In genomic region chr6:143336446-143337152, GRCh38 we compare ENCODE assay signal across 1 cellular context.
TF ChIP-seq lines count a peak whose summit lies in the region.

No MANE protein-coding gene starts in this region.

TF ChIP-seq in K562, 482 proteins besides CTCF, POLR2A, EP300 and RAD21 (continued from another document):
- TF ChIP-seq PRDM10 (IDR thresholded peaks at IDR 0.05; ENCODE audit: partially characterized antibody) = peak; percentile 46
- TF ChIP-seq FOSL1 (tag; conservative IDR thresholded peaks at IDR 0.05) = 0 out of 2 replicates have a peak, but pooled peaks have one; percentile 13
- no peak for TF ChIP-seq OTX1 (CRISPR knock-in tag; IDR thresholded peaks at IDR 0.05)
